In the genomic region with DNA sequence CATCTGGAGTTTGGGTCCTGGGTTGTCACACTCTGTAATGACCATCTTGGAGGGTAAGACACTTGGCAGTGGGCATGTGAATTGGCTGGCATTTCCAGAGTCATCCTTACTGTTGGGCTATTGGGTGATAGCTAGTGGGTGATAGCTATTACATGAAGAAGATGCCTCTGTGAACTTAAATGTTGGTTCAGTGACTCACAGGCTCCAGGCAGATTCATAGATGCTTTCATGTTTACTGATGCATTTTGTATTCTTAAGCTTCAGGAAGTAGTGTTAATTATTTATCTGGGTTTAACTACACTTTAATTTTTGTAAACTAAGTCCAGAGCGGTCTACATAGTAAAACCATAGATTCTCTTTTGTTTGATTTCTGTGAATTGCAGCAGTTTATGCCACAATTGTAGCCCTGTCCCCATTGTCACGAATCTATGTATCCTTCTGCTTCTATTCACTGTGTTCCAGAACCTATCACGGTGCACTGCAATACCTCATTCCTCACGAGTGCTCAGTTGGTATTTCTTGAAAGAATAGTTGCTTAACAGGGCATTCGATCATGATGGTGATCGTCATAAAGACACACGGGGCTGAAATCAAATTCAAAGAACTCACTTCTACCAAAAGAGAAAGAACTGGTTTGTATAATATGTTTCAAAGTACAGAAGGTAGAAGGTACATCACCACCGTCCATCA, we compare ENCODE assay signal across 30 cellular contexts.
DNase-seq lines count a peak whose midpoint lies in the region; FAIRE-seq and TF ChIP-seq lines count a peak whose summit lies in the region.
"Had no signal": no experiment of that assay in that cellular context is flagged by ENCODE, and none has a peak within 500 bp of the region (broad histone marks: within the 10 kb centered on the region; RNA-seq: fewer than 3 reads in every experiment).

No MANE protein-coding gene starts in this region.

- H3F3A ChIP-seq in GM23248 (ENCODE audit: insufficient read depth) (no peaks in the 10 kb centered on the region), smooth muscle cell (ENCODE audit: low read depth) (no peaks in the 10 kb centered on the region)

- no peaks in the 10 kb centered on the region for H3K9me2 ChIP-seq in GM23248 (ENCODE audit: insufficient read depth)

- no peak for FAIRE-seq in bronchial epithelial cell (lab: Jason Lieb, UNC)
- FAIRE-seq: D721Med had no signal

- no peak overlapping the region for H3K27ac ChIP-seq in GM23248
- H3K27ac ChIP-seq in smooth muscle cell (ENCODE audit: low read depth), result no peak overlapping the region
- H3K27ac ChIP-seq: 22Rv1, prostate gland, transverse colon had no signal

- H3K9ac ChIP-seq in GM23248 (no peak overlapping the region), smooth muscle cell (ENCODE audit: low read depth) (no peak overlapping the region)

- H3K4me3 ChIP-seq in GM23248 (no peak overlapping the region), bronchial epithelial cell (ENCODE audit: low read depth, low read length) (no peak overlapping the region), smooth muscle cell (no peak overlapping the region)
- H3K4me3 ChIP-seq: prostate gland, transverse colon had no signal

- H3K4me1 ChIP-seq in GM23248 (ENCODE audit: insufficient read depth), result no peaks in the 10 kb centered on the region
- peaks cover 23% of the 10 kb centered on the region for H3K4me1 ChIP-seq in smooth muscle cell (ENCODE audit: low read depth)
- H3K4me1 ChIP-seq: prostate gland, transverse colon had no signal

- in situ Hi-C loops in GM23248 (cut with MboI), result no loop called here

- H2AFZ ChIP-seq in GM23248, result no peak overlapping the region
- no peak overlapping the region for H2AFZ ChIP-seq in smooth muscle cell (ENCODE audit: low read depth)

- 97% methylated on average over 8 of the region's 8 CpGs for WGBS in GM23248 (ENCODE audit: low coverage in 1 of 2, low lambda C conversion rate in 2 of 2, missing lambda C conversion rate in 2 of 2), 2 experiments
- 89% methylated on average over 8 of the region's 8 CpGs for WGBS in smooth muscle cell (ENCODE audit: low lambda C conversion rate)

- peak; percentile 10 for DNase-seq in A172 (ENCODE audit: low spot score)
- DNase-seq in GM23248, result peak; percentile 32
- DNase-seq in bronchial epithelial cell (ENCODE audit: low read depth), result peak; percentile 29
- DNase-seq in kidney glomerular epithelial cell (lab: John Stamatoyannopoulos, UW), result peak; percentile 93
- DNase-seq in C1 segment of cervical spinal cord (lab: John Stamatoyannopoulos, UW), result no peak
- DNase-seq in smooth muscle cell (lab: John Stamatoyannopoulos, UW; ENCODE audit: unreplicated experiment), result no peak
- DNase-seq in hypothalamus (lab: John Stamatoyannopoulos, UW), result no peak
- no peak for DNase-seq in occipital lobe (lab: John Stamatoyannopoulos, UW)
- DNase-seq: activated CD4-positive, alpha-beta memory T cell treated with anti-CD3 and anti-CD28 coated beads for 36 hours; activated CD4-positive, alpha-beta T cell treated with anti-CD3 and anti-CD28 coated beads for 1 hour; activated CD8-positive, alpha-beta memory T cell treated with anti-CD3 and anti-CD28 coated beads, Interleukin-2, amount 50 U/mL, for 4 hours; activated naive CD4-positive, alpha-beta T cell treated with anti-CD3 and anti-CD28 coated beads for 36 hours; AML-193; CD4-positive, alpha-beta T cell; hippocampal formation; immature natural killer cell; Kasumi-1; MV-4-11; naive thymus-derived CD8-positive, alpha-beta T cell; NCI-H1436; NCI-H2081 treated with DMSO at 0.1 percent for 48 hours; NCI-H2227 treated with DMSO at 0.1 percent for 48 hours; NCI-H526 treated with DMSO at 0.1 percent for 48 hours; SHP77; stimulated activated CD4-positive, alpha-beta T cell treated with anti-CD3 and anti-CD28 coated beads, Interleukin-4, amount 100 ng/mL, for 4 hours; T-helper 2 cell; transverse colon had no signal

- H3K4me2 ChIP-seq in GM23248 (ENCODE audit: unreplicated experiment), result no peak overlapping the region
- H3K4me2 ChIP-seq in smooth muscle cell, result no peak overlapping the region

- H4K20me1 ChIP-seq in GM23248 (ENCODE audit: insufficient read depth), result no peaks in the 10 kb centered on the region
- H4K20me1 ChIP-seq in smooth muscle cell (ENCODE audit: low read depth), result peaks cover 8% of the 10 kb centered on the region

- no peaks in the 10 kb centered on the region for H3K36me3 ChIP-seq in GM23248 (ENCODE audit: low read depth)
- H3K36me3 ChIP-seq in bronchial epithelial cell (ENCODE audit: control insufficient read depth, insufficient read depth, low read length), result no peaks in the 10 kb centered on the region
- no peaks in the 10 kb centered on the region for H3K36me3 ChIP-seq in smooth muscle cell (ENCODE audit: low read depth)
- H3K36me3 ChIP-seq: prostate gland, transverse colon had no signal

- H3K27me3 ChIP-seq in GM23248 (replicated peaks; ENCODE audit: insufficient read depth) (no peaks in the 10 kb centered on the region), bronchial epithelial cell (ENCODE audit: control insufficient read depth, insufficient read depth, low read length) (no peaks in the 10 kb centered on the region), smooth muscle cell (ENCODE audit: low read depth) (no peaks in the 10 kb centered on the region)
- H3K27me3 ChIP-seq: transverse colon had no signal

- H3K9me3 ChIP-seq in GM23248 (ENCODE audit: low read depth) (no peaks in the 10 kb centered on the region), smooth muscle cell (replicated peaks; ENCODE audit: low read depth) (no peaks in the 10 kb centered on the region)
- H3K9me3 ChIP-seq: prostate gland, transverse colon had no signal

- H3K79me2 ChIP-seq in GM23248 (ENCODE audit: insufficient read depth), result no peaks in the 10 kb centered on the region
- H3K79me2 ChIP-seq in smooth muscle cell (ENCODE audit: low read depth), result no peaks in the 10 kb centered on the region

- TF ChIP-seq CTCF in bronchial epithelial cell (IDR thresholded peaks at IDR 0.05; ENCODE audit: insufficient read depth, low read length, severe bottlenecking) (no peak), smooth muscle cell (IDR thresholded peaks at IDR 0.05; ENCODE audit: borderline replicate concordance, insufficient read depth, poor library complexity, severe bottlenecking) (no peak)

Comparison
In these comparisons a context has a peak if more than half of its experiments do, and no peak if none do; other contexts are left out.
1. DNase-seq: peak in A172 (single experiment), GM23248 (single experiment), bronchial epithelial cell (single experiment) and kidney glomerular epithelial cell (single experiment); none in C1 segment of cervical spinal cord (0 of 14), smooth muscle cell (single experiment), hypothalamus (0 of 51) and occipital lobe (single experiment).